8 cellular contexts compared by ENCODE assay signal in the genomic region with DNA sequence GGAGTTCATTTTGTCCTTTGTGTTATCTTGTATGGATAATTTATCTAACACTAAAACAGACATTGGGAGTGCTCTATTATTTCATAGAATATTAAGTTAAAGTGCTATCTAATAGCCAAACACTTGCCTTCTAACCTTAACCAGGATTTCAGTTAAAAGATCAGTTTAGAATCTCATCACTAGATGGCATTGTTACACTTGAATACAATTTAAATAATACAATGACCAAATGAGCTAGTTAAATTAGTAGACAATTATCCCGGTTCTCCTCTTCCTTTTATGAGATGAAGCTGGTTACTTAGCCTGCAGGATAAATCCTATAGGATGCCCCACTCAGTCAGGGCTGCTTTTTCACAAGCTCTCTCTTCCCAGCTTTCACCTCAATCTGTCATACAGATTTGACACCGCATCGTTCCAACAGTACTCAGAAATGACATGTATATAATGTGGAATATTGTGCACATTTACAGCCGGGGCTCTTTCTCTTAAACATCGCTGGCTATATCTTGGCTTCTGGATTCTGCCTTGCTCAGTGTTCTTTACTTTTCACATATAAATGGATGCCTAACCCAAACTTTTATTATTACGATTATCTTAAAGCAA.
DNase-seq lines count a peak whose midpoint lies in the region; ATAC-seq and TF ChIP-seq lines count a peak whose summit lies in the region.

No MANE protein-coding gene starts in this region.

- TF ChIP-seq POLR2A in suprapubic skin (IDR thresholded peaks at IDR 0.05): no peak

- H2AFZ ChIP-seq in PC-9: no peak overlapping the region

- H3K36me3 Mint-ChIP-seq in activated CD8-positive, alpha-beta T cell treated with anti-CD3 and anti-CD28 coated beads for 36 hours (ENCODE audit: low read depth): no peaks in the 10 kb centered on the region
- no peaks in the 10 kb centered on the region for H3K36me3 Mint-ChIP-seq in natural killer cell

- H3K27me3 ChIP-seq in PC-9 (ENCODE audit: insufficient read depth, low read depth) (no peaks in the 10 kb centered on the region), suprapubic skin (no peaks in the 10 kb centered on the region)

- POLR2A ChIA-PET in PC-9 (lab: Charles Lee; ENCODE audit: unreplicated experiment): interaction anchor here (0.7 kb wide), 2 partner anchors 10 to 957 kb away, joined by 3 to 4 read pairs; no protein-coding TSS in a partner anchor
- POLR2A ChIA-PET in activated CD8-positive, alpha-beta T cell treated with anti-CD3 and anti-CD28 coated beads for 36 hours (lab: Charles Lee): no interaction called here

- no peaks in the 10 kb centered on the region for H3K79me2 ChIP-seq in PC-9 (ENCODE audit: low read depth)

- H3F3A ChIP-seq in PC-9 (ENCODE audit: insufficient read depth, low read depth): no peaks in the 10 kb centered on the region

- H3K27ac ChIP-seq in PC-9: no peak overlapping the region
- no peak overlapping the region for H3K27ac ChIP-seq in suprapubic skin

- no peaks in the 10 kb centered on the region for H3K4me1 Mint-ChIP-seq in activated CD8-positive, alpha-beta T cell treated with anti-CD3 and anti-CD28 coated beads for 36 hours (ENCODE audit: low read depth)
- H3K4me1 Mint-ChIP-seq in natural killer cell: no peaks in the 10 kb centered on the region

- H3K36me3 ChIP-seq in PC-9 (ENCODE audit: low read depth) (no peaks in the 10 kb centered on the region), suprapubic skin (no peaks in the 10 kb centered on the region)

- peak; percentile 41 for DNase-seq in DMS53 treated with DMSO at 0.1 percent for 48 hours (lab: John Stamatoyannopoulos, UW; ENCODE audit: unreplicated experiment)
- no peak for DNase-seq in PC-9
- DNase-seq in fibroblast of mammary gland (ENCODE audit: low read depth): peak; percentile 50
- DNase-seq in activated CD8-positive, alpha-beta T cell treated with anti-CD3 and anti-CD28 coated beads for 36 hours: no peak
- no peak for DNase-seq in suprapubic skin (ENCODE audit: low spot score in 2 of 2)
- no peak for DNase-seq in activated CD4-positive, alpha-beta T cell treated with anti-CD3 and anti-CD28 coated beads for 48 hours
- no peak for DNase-seq in natural killer cell

- H3K4me1 ChIP-seq in PC-9 (replicated peaks; ENCODE audit: insufficient read depth) (no peaks in the 10 kb centered on the region), suprapubic skin (no peaks in the 10 kb centered on the region)

- H3K4me3 ChIP-seq in PC-9: no peak overlapping the region
- H3K4me3 ChIP-seq in fibroblast of mammary gland (ENCODE audit: control insufficient read depth, low read depth, low read length): no peak overlapping the region
- H3K4me3 ChIP-seq in suprapubic skin: no peak overlapping the region

- H3K9me3 ChIP-seq in PC-9 (ENCODE audit: insufficient read depth, low read depth) (no peaks in the 10 kb centered on the region), suprapubic skin (no peaks in the 10 kb centered on the region)

- no peaks in the 10 kb centered on the region for H3K9me3 Mint-ChIP-seq in activated CD8-positive, alpha-beta T cell treated with anti-CD3 and anti-CD28 coated beads for 36 hours
- no peaks in the 10 kb centered on the region for H3K9me3 Mint-ChIP-seq in natural killer cell

- TF ChIP-seq CTCF in PC-9 (conservative IDR thresholded peaks at IDR 0.05) (peak; percentile 62), fibroblast of mammary gland (conservative IDR thresholded peaks at IDR 0.05; ENCODE audit: control insufficient read depth, insufficient read depth, low read depth, low read length) (peak; percentile 37), suprapubic skin (IDR thresholded peaks at IDR 0.05) (peak in 1 of 2 donors; percentile 10), natural killer cell (IDR thresholded peaks at IDR 0.05) (no peak)
- TF ChIP-seq CTCF in activated CD8-positive, alpha-beta T cell treated with anti-CD3 and anti-CD28 coated beads for 36 hours (IDR thresholded peaks at IDR 0.05): no peak

- no peak overlapping the region for H3K27ac Mint-ChIP-seq in activated CD8-positive, alpha-beta T cell treated with anti-CD3 and anti-CD28 coated beads for 36 hours
- H3K27ac Mint-ChIP-seq in natural killer cell: no peak overlapping the region

- 66% methylated on average over 6 of the region's 6 CpGs for WGBS in suprapubic skin

- no peaks in the 10 kb centered on the region for H4K20me1 ChIP-seq in PC-9 (ENCODE audit: insufficient read depth)

- CTCF ChIA-PET in PC-9 (lab: Charles Lee): interaction anchor here (0.7 kb wide), 1 partner anchor 1816 kb away, joined by 9 read pairs; no protein-coding TSS in a partner anchor
- CTCF ChIA-PET in activated CD8-positive, alpha-beta T cell treated with anti-CD3 and anti-CD28 coated beads for 36 hours (lab: Charles Lee): interaction anchor here (0.6 to 1.2 kb wide), 5 partner anchors 9 to 1678 kb away, joined by 3 to 5 read pairs (median 3); no protein-coding TSS in a partner anchor

- intact Hi-C loops in PC-9 (cut with micrococcal nuclease; ENCODE audit: unreplicated experiment) (loop anchor here (1.0 to 10.0 kb wide), 5 partner anchors 955 to 1817 kb away; a partner anchor contains a TSS), natural killer cell (cut with micrococcal nuclease) (no loop called here)
- intact Hi-C loops in activated CD8-positive, alpha-beta T cell treated with anti-CD3 and anti-CD28 coated beads for 36 hours (cut with micrococcal nuclease): no loop called here

- BruUV-seq in PC-9 (replicated peaks; lab: Mats Ljungman, UMichigan): no TSS peak

- no peaks in the 10 kb centered on the region for H3K9me2 ChIP-seq in PC-9 (ENCODE audit: insufficient read depth)

- no peak for TF ChIP-seq EP300 in suprapubic skin (IDR thresholded peaks at IDR 0.05)

- no peak overlapping the region for H3K4me3 Mint-ChIP-seq in activated CD8-positive, alpha-beta T cell treated with anti-CD3 and anti-CD28 coated beads for 36 hours
- no peak overlapping the region for H3K4me3 Mint-ChIP-seq in natural killer cell

- no peak overlapping the region for H3K4me2 ChIP-seq in PC-9

- H3K27me3 Mint-ChIP-seq in activated CD8-positive, alpha-beta T cell treated with anti-CD3 and anti-CD28 coated beads for 36 hours: no peaks in the 10 kb centered on the region
- H3K27me3 Mint-ChIP-seq in natural killer cell (ENCODE audit: low read depth in 2 of 2): no peaks in the 10 kb centered on the region

- peak; percentile 41 for ATAC-seq in HG03469 (IDR thresholded peaks at IDR 0.05; ENCODE audit: unreplicated experiment)
- ATAC-seq in activated CD8-positive, alpha-beta T cell treated with anti-CD3 and anti-CD28 coated beads for 36 hours: no peak
- no peak for ATAC-seq in natural killer cell

Comparison
In these comparisons a context has a peak if more than half of its experiments do, and no peak if none do; other contexts are left out.
1. DNase-seq: peak in DMS53 treated with DMSO at 0.1 percent for 48 hours (single experiment) and fibroblast of mammary gland (single experiment); none in PC-9 (0 of 2), activated CD8-positive, alpha-beta T cell treated with anti-CD3 and anti-CD28 coated beads for 36 hours (single experiment), suprapubic skin (0 of 2), activated CD4-positive, alpha-beta T cell treated with anti-CD3 and anti-CD28 coated beads for 48 hours (single experiment) and natural killer cell (single experiment).
2. CTCF ChIP-seq: peak in PC-9 (single experiment) and fibroblast of mammary gland (single experiment); none in activated CD8-positive, alpha-beta T cell treated with anti-CD3 and anti-CD28 coated beads for 36 hours (single experiment) and natural killer cell (single experiment).